Comparison of ENCODE assay signal across 18 cellular contexts in the genomic region with DNA sequence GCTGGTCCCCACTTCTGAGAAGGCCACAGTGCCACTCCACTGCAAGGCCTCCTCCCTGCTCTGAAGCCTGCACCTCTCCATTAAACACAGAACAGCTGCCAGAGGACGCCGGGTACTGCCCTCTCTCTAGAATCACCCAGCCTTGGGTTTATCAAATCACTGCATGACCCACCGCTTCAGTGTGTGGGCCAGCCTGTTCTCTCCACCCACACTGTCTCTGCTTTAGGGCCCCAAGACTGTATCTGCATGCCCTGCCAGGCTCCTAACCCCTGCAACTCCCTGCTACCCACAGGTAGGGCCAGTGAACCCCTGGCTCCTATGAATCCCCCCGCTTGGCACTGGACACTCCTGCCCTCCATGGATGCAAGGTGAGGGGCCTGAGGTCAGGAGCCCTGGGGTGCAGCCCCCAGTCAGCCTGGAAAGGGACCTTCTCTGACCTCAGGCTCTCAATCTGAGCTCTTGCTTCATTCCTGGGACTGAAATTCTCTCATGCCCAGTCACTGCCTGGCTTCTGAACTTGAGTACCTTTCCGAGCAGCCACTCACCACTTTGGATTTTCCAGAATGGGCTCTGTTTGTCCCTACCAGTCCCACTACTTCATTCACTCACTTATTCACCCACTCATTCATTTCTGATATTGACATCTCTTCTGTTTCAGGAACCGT.
A peak's percentile ranks its signal among the peaks of the same experiment; 100 is the strongest.
DNase-seq lines count a peak whose midpoint lies in the region; ATAC-seq, FAIRE-seq and TF ChIP-seq lines count a peak whose summit lies in the region.
"Had no signal": no experiment of that assay in that cellular context is flagged by ENCODE, and none has a peak within 500 bp of the region (broad histone marks: within the 10 kb centered on the region; RNA-seq: fewer than 3 reads in every experiment).

No MANE protein-coding gene starts in this region.

- POLR2A ChIA-PET in RWPE1 (lab: Yijun Ruan, JAX; ENCODE audit: low non-redundant PET), result no interaction called here

- H3K9ac ChIP-seq in neural progenitor cell, result no peak overlapping the region

- H3K27ac ChIP-seq in RWPE1 (no peak overlapping the region), neural progenitor cell (no peak overlapping the region), pancreas (no peak overlapping the region)
- H3K27ac ChIP-seq: C4-2B had no signal

- peaks cover 21% of the 10 kb centered on the region for H3K4me1 Mint-ChIP-seq in neural progenitor cell

- H3K4me3 Mint-ChIP-seq in neural progenitor cell, result no peak overlapping the region

- no peaks in the 10 kb centered on the region for H3K9me3 ChIP-seq in neural progenitor cell (ENCODE audit: low read depth)
- no peaks in the 10 kb centered on the region for H3K9me3 ChIP-seq in pancreas

- H3K79me2 ChIP-seq in neural progenitor cell (ENCODE audit: low read depth), result no peaks in the 10 kb centered on the region

- WGBS in pancreas, 2 donors, result 81 to 83% methylated on average over 6 of the region's 6 CpGs

- no peak for FAIRE-seq in pancreas (lab: Jason Lieb, UNC)
- FAIRE-seq: G401.6 had no signal

- DNase-seq in AG08396 (ENCODE audit: low spot score) (peak; percentile 69), RWPE1 (ENCODE audit: low spot score) (peak; percentile 66), fibroblast of villous mesenchyme (ENCODE audit: low read depth) (peak; percentile 16), neural progenitor cell (ENCODE audit: low spot score) (no peak), activated T-cell treated with anti-CD3 and anti-CD28 coated beads for 4 hours (no peak), pancreas (no peak), dedifferentiated amniotic fluid mesenchymal stem cell (ENCODE audit: extremely low spot score) (no peak)
- DNase-seq: activated CD4-positive, alpha-beta T cell treated with anti-CD3 and anti-CD28 coated beads for 48 hours; activated effector memory CD4-positive, alpha-beta T cell treated with anti-CD3 and anti-CD28 coated beads, Interleukin-2, amount 50 U/mL, for 16 hours; cerebellar nuclear complex; kidney glomerular epithelial cell; NCI-H2029; stimulated activated CD4-positive, alpha-beta T cell treated with anti-CD3 and anti-CD28 coated beads, Interleukin-15, amount 100 ng/mL, for 24 hours; stimulated activated CD8-positive, alpha-beta memory T cell treated with anti-CD3 and anti-CD28 coated beads, Interleukin-4, amount 100 ng/mL, for 48 hours; T-helper 1 cell had no signal

- CTCF ChIA-PET in RWPE1 (lab: Yijun Ruan, JAX), result no interaction called here

- no peaks in the 10 kb centered on the region for H3F3A ChIP-seq in neural progenitor cell (ENCODE audit: low read depth)

- H3K4me2 ChIP-seq in neural progenitor cell, result no peak overlapping the region

- H3K4me3 ChIP-seq in fibroblast of villous mesenchyme (ENCODE audit: low read depth, low read length) (no peak overlapping the region), neural progenitor cell (no peak overlapping the region), pancreas (no peak overlapping the region)

- no peaks in the 10 kb centered on the region for H3K36me3 Mint-ChIP-seq in neural progenitor cell

- no peak overlapping the region for H2AFZ ChIP-seq in neural progenitor cell (replicated peaks)

- TF ChIP-seq CTCF in RWPE1 (conservative IDR thresholded peaks at IDR 0.05; ENCODE audit: low read depth), result no peak
- no peak for TF ChIP-seq CTCF in fibroblast of villous mesenchyme (IDR thresholded peaks at IDR 0.05; ENCODE audit: insufficient read depth, low read depth, low read length)
- no peak for TF ChIP-seq CTCF in neural progenitor cell (IDR thresholded peaks at IDR 0.05)
- TF ChIP-seq CTCF in pancreas (IDR thresholded peaks at IDR 0.05), result no peak

- peak overlapping the region; percentile 81 for H3K27ac Mint-ChIP-seq in neural progenitor cell

- intact Hi-C loops in pancreas (cut with DNase I), result no loop called here

- ATAC-seq in HG03520 (IDR thresholded peaks at IDR 0.05; ENCODE audit: unreplicated experiment) (no peak), pancreas (no peak)

- H3K4me1 ChIP-seq in neural progenitor cell, result no peaks in the 10 kb centered on the region
- H3K4me1 ChIP-seq in pancreas, result no peaks in the 10 kb centered on the region

- H3K36me3 ChIP-seq in neural progenitor cell (no peaks in the 10 kb centered on the region), pancreas (no peaks in the 10 kb centered on the region)

- no peaks in the 10 kb centered on the region for H4K20me1 ChIP-seq in neural progenitor cell (ENCODE audit: low read depth)

- H3K9me3 Mint-ChIP-seq in neural progenitor cell, result peaks cover 6% of the 10 kb centered on the region

- peaks cover 15% of the 10 kb centered on the region for H3K27me3 Mint-ChIP-seq in neural progenitor cell (ENCODE audit: insufficient read depth, low read depth)

- no peaks in the 10 kb centered on the region for H3K27me3 ChIP-seq in neural progenitor cell
- no peaks in the 10 kb centered on the region for H3K27me3 ChIP-seq in pancreas

Comparison
In these comparisons a context has a peak if more than half of its experiments do, and no peak if none do; other contexts are left out.
1. DNase-seq: peak in AG08396 (single experiment), RWPE1 (single experiment) and fibroblast of villous mesenchyme (single experiment); none in neural progenitor cell (single experiment), activated T-cell treated with anti-CD3 and anti-CD28 coated beads for 4 hours (single experiment), pancreas (0 of 6) and dedifferentiated amniotic fluid mesenchymal stem cell (single experiment).